ENCODE assay signal across 9 cellular contexts in the genomic region with DNA sequence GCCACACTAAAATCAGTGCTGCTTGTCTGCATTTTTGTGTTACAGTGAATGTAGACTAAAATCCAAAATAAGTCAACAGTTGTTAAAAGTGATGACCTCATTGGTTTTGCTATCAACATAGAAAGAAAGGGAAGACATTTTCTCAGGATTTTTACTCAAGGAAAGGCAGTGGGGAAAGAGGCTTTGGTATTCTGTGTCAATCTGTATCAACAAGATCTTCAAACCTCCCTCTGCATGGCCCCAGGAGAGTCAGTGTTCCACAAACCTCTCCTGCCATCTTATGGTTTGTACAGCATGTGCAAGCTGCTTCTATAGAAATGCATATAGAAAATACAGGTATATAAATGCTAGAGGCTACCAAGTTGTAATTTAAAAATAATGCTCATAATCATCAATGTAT. TPM values are rescaled to one million over a fixed set of nuclear protein-coding genes. Genes with fewer than 3 reads are reported as not detected.
DNase-seq lines count a peak whose midpoint lies in the region; ATAC-seq and TF ChIP-seq lines count a peak whose summit lies in the region.
"Had no signal": no experiment of that assay in that cellular context is flagged by ENCODE, and none has a peak within 500 bp of the region (broad histone marks: within the 10 kb centered on the region; RNA-seq: fewer than 3 reads in every experiment).

No MANE protein-coding gene starts in this region.

- ATAC-seq in PC-3 (no peak), GM21447 (IDR thresholded peaks at IDR 0.05; ENCODE audit: unreplicated experiment) (no peak), HG02571 (IDR thresholded peaks at IDR 0.05; ENCODE audit: unreplicated experiment) (no peak), HG03439 (IDR thresholded peaks at IDR 0.05; ENCODE audit: unreplicated experiment) (no peak)

- no peaks in the 10 kb centered on the region for H3K79me2 ChIP-seq in GM23248 (ENCODE audit: insufficient read depth)
- no peaks in the 10 kb centered on the region for H3K79me2 ChIP-seq in PC-3 (ENCODE audit: low read length)

- H3K9me2 ChIP-seq in GM23248 (ENCODE audit: insufficient read depth) (no peaks in the 10 kb centered on the region), PC-3 (replicated peaks; ENCODE audit: low read length) (no peaks in the 10 kb centered on the region)

- no peak overlapping the region for H2AFZ ChIP-seq in GM23248
- H2AFZ ChIP-seq in PC-3 (ENCODE audit: low read length) = no peak overlapping the region

- in situ Hi-C loops in GM23248 (cut with MboI) = loop anchor here (5.0 kb wide), 1 partner anchor 162 kb away; no protein-coding TSS in a partner anchor

- H3K36me3 ChIP-seq in GM23248 (ENCODE audit: low read depth) = no peaks in the 10 kb centered on the region
- H3K36me3 ChIP-seq in PC-3 (ENCODE audit: low read depth, low read length) = no peaks in the 10 kb centered on the region

- H3K27me3 ChIP-seq in GM23248 (replicated peaks; ENCODE audit: insufficient read depth) = no peaks in the 10 kb centered on the region
- H3K27me3 ChIP-seq in PC-3 (ENCODE audit: low read length) = no peaks in the 10 kb centered on the region

- H3F3A ChIP-seq in GM23248 (ENCODE audit: insufficient read depth) (peaks cover 34% of the 10 kb centered on the region), PC-3 (ENCODE audit: low read length, unreplicated experiment) (no peaks in the 10 kb centered on the region)

- BruUV-seq in PC-3 (replicated peaks; lab: Mats Ljungman, UMichigan) = no TSS peak

- H3K9ac ChIP-seq in GM23248 = no peak overlapping the region
- no peak overlapping the region for H3K9ac ChIP-seq in PC-3 (ENCODE audit: low read length)

- H3K27ac ChIP-seq in C4-2B (no peak overlapping the region), GM23248 (no peak overlapping the region), PC-3 (ENCODE audit: low read length) (no peak overlapping the region)

- H4K20me1 ChIP-seq in GM23248 (ENCODE audit: insufficient read depth) = no peaks in the 10 kb centered on the region
- no peaks in the 10 kb centered on the region for H4K20me1 ChIP-seq in PC-3 (ENCODE audit: low read length)

- no peak overlapping the region for H3K4me3 ChIP-seq in GM23248
- no peak overlapping the region for H3K4me3 ChIP-seq in PC-3 (ENCODE audit: low read length)
- no peak overlapping the region for H3K4me3 ChIP-seq in fibroblast of pulmonary artery (replicated peaks; ENCODE audit: low read depth, low read length)

- H3K4me2 ChIP-seq in GM23248 (ENCODE audit: unreplicated experiment) = no peak overlapping the region
- H3K4me2 ChIP-seq in PC-3 (ENCODE audit: low read length) = no peak overlapping the region

- H3K9me3 ChIP-seq in GM23248 (ENCODE audit: low read depth) (no peaks in the 10 kb centered on the region), PC-3 (ENCODE audit: low read length) (no peaks in the 10 kb centered on the region)

- POLR2A ChIA-PET in PC-3 (lab: Charles Lee; ENCODE audit: unreplicated experiment) = no interaction called here

- DNase-seq in GM23248 = peak; percentile 68
- DNase-seq in PC-3 = peak; percentile 4
- peak; percentile 64 for DNase-seq in fibroblast of pulmonary artery (ENCODE audit: low read depth)
- DNase-seq in activated T-cell treated with anti-CD3 and anti-CD28 coated beads for 4 hours = no peak
- DNase-seq: NCI-H1092 treated with DMSO at 0.1 percent for 48 hours had no signal

- intact Hi-C loops in PC-3 (cut with micrococcal nuclease) = no loop called here

- CTCF ChIA-PET in PC-3 (lab: Charles Lee) = no interaction called here

- TF ChIP-seq CTCF in C4-2B (conservative IDR thresholded peaks at IDR 0.05) (peak; percentile 23), PC-3 (conservative IDR thresholded peaks at IDR 0.05; ENCODE audit: low read depth, low read length) (peak; percentile 22; the same call in 1 of the 2 replicates), fibroblast of pulmonary artery (IDR thresholded peaks at IDR 0.05; ENCODE audit: low read length, missing control alignments) (peak; percentile 53)

- H3K4me1 ChIP-seq in GM23248 (ENCODE audit: insufficient read depth) = peaks cover 48% of the 10 kb centered on the region
- H3K4me1 ChIP-seq in PC-3 (ENCODE audit: insufficient read depth, low read length) = no peaks in the 10 kb centered on the region

RNA-seq across cellular contexts. Expression of a gene that starts 13.8 kb away (rescaled TPM):
- not detected in 2 replicates for total RNA-seq in GM23248 (2014; rRNA removed; shearing (Covaris generic))
- not detected in 2 replicates for polyA plus RNA-seq in GM23248 (2016; fragmentation: Nextera tagmentation; extraction: Ambion mirVana)
- total RNA-seq in PC-3 (2014; rRNA removed) = not detected in 2 replicates

RNA-seq across cellular contexts. Expression of a gene that starts 18.5 kb away (rescaled TPM):
- not detected in 2 replicates for total RNA-seq in GM23248 (2014; rRNA removed; shearing (Covaris generic))
- not detected in 2 replicates for polyA plus RNA-seq in GM23248 (2016; fragmentation: Nextera tagmentation; extraction: Ambion mirVana)
- total RNA-seq in PC-3 (2014; rRNA removed) = not detected in 2 replicates

RNA-seq across cellular contexts. Expression of a gene that starts 26.5 kb away (rescaled TPM):
- total RNA-seq in GM23248 (2014; rRNA removed; shearing (Covaris generic)) = not detected in 2 replicates
- polyA plus RNA-seq in GM23248 (2016; fragmentation: Nextera tagmentation; extraction: Ambion mirVana) = not detected in 2 replicates
- 0.63 and 1.7 TPM in 2 replicates for total RNA-seq in PC-3 (2014; rRNA removed)

RNA-seq across cellular contexts. Expression of a gene that starts 45.7 kb away (rescaled TPM):
- total RNA-seq in GM23248 (2014; rRNA removed; shearing (Covaris generic)) = not detected in 2 replicates
- polyA plus RNA-seq in GM23248 (2016; fragmentation: Nextera tagmentation; extraction: Ambion mirVana) = not detected in 2 replicates
- total RNA-seq in PC-3 (2014; rRNA removed) = 0.11 TPM in 1 of 2 replicates, not detected in the other

RNA-seq across cellular contexts. Expression of a gene that starts 52.1 kb away (rescaled TPM):
- not detected in 2 replicates for total RNA-seq in GM23248 (2014; rRNA removed; shearing (Covaris generic))
- not detected in 2 replicates for polyA plus RNA-seq in GM23248 (2016; fragmentation: Nextera tagmentation; extraction: Ambion mirVana)
- total RNA-seq in PC-3 (2014; rRNA removed) = not detected in 2 replicates
